In genomic region chr4:113699772-113700171, GRCh38 we compare ENCODE assay signal across 1 cellular context.
TF ChIP-seq lines count a peak whose summit lies in the region.

No MANE protein-coding gene starts in this region.

TF ChIP-seq in SK-N-SH, 30 proteins besides CTCF, POLR2A, EP300 and RAD21 (continued from another document):
- TF ChIP-seq USF2 (IDR thresholded peaks at IDR 0.05; ENCODE audit: borderline replicate concordance, low read depth, low read length): no peak
- no peak for TF ChIP-seq ZBTB33 (IDR thresholded peaks at IDR 0.05; ENCODE audit: borderline replicate concordance, low read depth)
- no peak for TF ChIP-seq TAF1 (IDR thresholded peaks at IDR 0.05; ENCODE audit: borderline replicate concordance, low read depth, low read length)
- TF ChIP-seq MEF2A (IDR thresholded peaks at IDR 0.05; ENCODE audit: borderline replicate concordance, low read depth): no peak
- TF ChIP-seq IRF3 (IDR thresholded peaks at IDR 0.05; ENCODE audit: low read depth, low read length): no peak
- TF ChIP-seq TCF12 (IDR thresholded peaks at IDR 0.05): peak; percentile 60
- no peak for TF ChIP-seq REST (IDR thresholded peaks at IDR 0.05; ENCODE audit: low read depth, low read length)
- TF ChIP-seq JUND (IDR thresholded peaks at IDR 0.05): no peak; the same call in 1 of the 2 replicates
- TF ChIP-seq NRF1 (IDR thresholded peaks at IDR 0.05; ENCODE audit: low read depth, low read length): no peak
- no peak for TF ChIP-seq FOXJ3 (CRISPR knock-in tag; IDR thresholded peaks at IDR 0.05)
- peak; percentile 23; the same call in 1 of the 2 replicates for TF ChIP-seq PBX3 (IDR thresholded peaks at IDR 0.05)
- no peak for TF ChIP-seq SMC3 (IDR thresholded peaks at IDR 0.05; ENCODE audit: low read depth, low read length)
- no peak for TF ChIP-seq SIN3A (IDR thresholded peaks at IDR 0.05; ENCODE audit: borderline replicate concordance, low read depth, low read length)
- no peak for TF ChIP-seq RXRA (IDR thresholded peaks at IDR 0.05; ENCODE audit: borderline replicate concordance, low read depth)
